21 cellular contexts compared by ENCODE assay signal in genomic region chr4:175091649-175092048, GRCh38.
"Had no signal": no experiment of that assay in that cellular context is flagged by ENCODE, and none has a peak within 500 bp of the region (broad histone marks: within the 10 kb centered on the region; RNA-seq: fewer than 3 reads in every experiment).

No MANE protein-coding gene starts in this region.

- H3K4me1 ChIP-seq: left ventricle myocardium inferior, right atrium auricular region, stomach, testis, thyroid gland, transverse colon, upper lobe of left lung, vagina had no signal

- H3K4me3 ChIP-seq: left ventricle myocardium inferior, lung, mucosa of descending colon, ovary, right atrium auricular region, skin epidermis, stomach, testis, thyroid gland, transverse colon, upper lobe of left lung, vagina had no signal

- H3K9me3 ChIP-seq: ovary, testis, thyroid gland, vagina had no signal

- H3K36me3 ChIP-seq: left ventricle myocardium inferior, ovary, right atrium auricular region, stomach, thyroid gland, transverse colon, upper lobe of left lung, vagina had no signal

- H3K27me3 ChIP-seq: ovary, right atrium auricular region, stomach, testis, thyroid gland, transverse colon, upper lobe of left lung, vagina had no signal

- H3K27ac ChIP-seq: left ventricle myocardium inferior, ovary, right atrium auricular region, skin epidermis, stomach, testis, thyroid gland, transverse colon, upper lobe of left lung, vagina had no signal

- ATAC-seq: mucosa of descending colon; naive thymus-derived CD4-positive, alpha-beta T cell; stimulated activated naive B cell treated with anti-CD40 and anti-IgM and Interleukin-4, amounts not matched to agents 10 μg/mL and 1 μg/mL and 100 μg/mL, for 72 hours; stimulated activated naive CD8-positive, alpha-beta T cell treated with anti-CD3 and anti-CD28 coated beads, Interleukin-15, Interleukin-2, amounts not matched to agents 100 U/mL and 50 U/mL, for 24 hours had no signal

- DNase-seq: hypothalamus; left ventricle myocardium inferior; midbrain; naive thymus-derived CD4-positive, alpha-beta T cell; ovary; stimulated activated CD4-positive, alpha-beta T cell treated with anti-CD3 and anti-CD28 coated beads, Interleukin-12 subunit alpha, Interleukin-12 subunit beta, amount 100 ng/mL, for 4 hours; stimulated activated CD4-positive, alpha-beta T cell treated with anti-CD3 and anti-CD28 coated beads, Interleukin-15, amount 100 ng/mL, for 24 hours; stimulated activated CD4-positive, alpha-beta T cell treated with anti-CD3 and anti-CD28 coated beads, Interleukin-2, amount 100 ng/mL, for 24 hours; stimulated activated CD4-positive, alpha-beta T cell treated with anti-CD3 and anti-CD28 coated beads, Interleukin-4, amount 100 ng/mL, for 1 hour; stimulated activated naive B cell treated with anti-CD40 and anti-IgM and Interleukin-4, amounts not matched to agents 10 μg/mL and 1 μg/mL and 100 μg/mL, for 72 hours; stimulated activated naive CD8-positive, alpha-beta T cell treated with anti-CD3 and anti-CD28 coated beads, Interleukin-15, Interleukin-2, amounts not matched to agents 100 U/mL and 50 U/mL, for 24 hours; stomach; testis; thyroid gland; transverse colon had no signal
